30 cellular contexts compared by ENCODE assay signal in the genomic region with DNA sequence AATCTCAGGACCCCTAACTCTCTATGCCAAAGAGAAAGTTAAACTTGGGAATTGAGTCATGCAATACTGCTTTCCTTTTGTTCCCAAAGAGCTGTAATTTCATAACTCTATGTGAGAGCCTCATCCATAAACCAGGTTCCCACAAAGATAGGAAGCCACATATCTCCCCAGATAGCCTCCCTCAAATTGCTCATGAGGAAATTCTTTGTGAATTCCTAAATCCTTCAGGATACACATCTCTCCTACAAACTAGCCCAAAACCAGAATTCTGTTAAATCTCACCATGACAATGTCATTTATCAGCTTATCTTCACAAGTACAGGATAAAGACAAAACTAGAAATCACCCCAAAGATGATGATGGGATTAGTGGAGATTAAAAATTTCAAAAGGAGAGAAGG. TPM values are rescaled to one million over a fixed set of nuclear protein-coding genes. Genes with fewer than 3 reads are reported as not detected.
"Had no signal": no experiment of that assay in that cellular context is flagged by ENCODE, and none has a peak within 500 bp of the region (broad histone marks: within the 10 kb centered on the region; RNA-seq: fewer than 3 reads in every experiment).

No MANE protein-coding gene starts in this region.

- H3K4me1 Mint-ChIP-seq: naive thymus-derived CD4-positive, alpha-beta T cell had no signal

- H3K27ac ChIP-seq: colonic mucosa, esophagus muscularis mucosa, gastrocnemius medialis, heart right ventricle, left lung, lower lobe of right lung had no signal

- H3K9me3 ChIP-seq: colonic mucosa, gastrocnemius medialis, lower lobe of right lung had no signal

- H3K27ac Mint-ChIP-seq: dendritic cell treated with granulocyte-macrophage colony-stimulating factor and Interleukin-4, amounts not matched to agents 40 ng/mL and 50 ng/mL, for 4 days; effector memory CD8-positive, alpha-beta T cell; naive thymus-derived CD4-positive, alpha-beta T cell had no signal

- ATAC-seq: effector memory CD8-positive, alpha-beta T cell; gastrocnemius medialis; heart right ventricle; left cardiac atrium; left lung; left ventricle myocardium superior; lower lobe of right lung; naive thymus-derived CD4-positive, alpha-beta T cell had no signal

- H3K4me1 ChIP-seq: colonic mucosa, esophagus muscularis mucosa, gastrocnemius medialis, heart right ventricle, left lung, lower lobe of right lung had no signal

- DNase-seq: colonic mucosa; cortex of kidney; effector CD8-positive, alpha-beta T cell; effector memory CD8-positive, alpha-beta T cell; foreskin fibroblast; foreskin melanocyte; gastrocnemius medialis; glutamatergic neuron; head of caudate nucleus; heart right ventricle; hippocampal formation; left cardiac atrium; left lung; left ventricle myocardium superior; lower lobe of right lung; mesenchymal stem cell; midbrain; naive thymus-derived CD4-positive, alpha-beta T cell had no signal

- H3K27me3 Mint-ChIP-seq: dendritic cell treated with granulocyte-macrophage colony-stimulating factor and Interleukin-4, amounts not matched to agents 40 ng/mL and 50 ng/mL, for 4 days; effector memory CD8-positive, alpha-beta T cell had no signal

- H3K36me3 ChIP-seq: colonic mucosa, esophagus muscularis mucosa, gastrocnemius medialis, heart right ventricle, left lung, lower lobe of right lung had no signal

- H3K4me3 ChIP-seq: colonic mucosa, esophagus muscularis mucosa, gastrocnemius medialis, heart right ventricle, left lung, lower lobe of right lung had no signal

- H3K27me3 ChIP-seq: colonic mucosa, esophagus muscularis mucosa, gastrocnemius medialis, heart right ventricle, left lung had no signal

- H3K4me3 Mint-ChIP-seq: dendritic cell treated with granulocyte-macrophage colony-stimulating factor and Interleukin-4, amounts not matched to agents 40 ng/mL and 50 ng/mL, for 4 days; effector memory CD8-positive, alpha-beta T cell; naive thymus-derived CD4-positive, alpha-beta T cell had no signal

RNA-seq across cellular contexts. Expression of a gene that starts 4.7 kb away (rescaled TPM):
- total RNA-seq: dermis microvascular lymphatic vessel endothelial cell; endothelial cell of umbilical vein; epithelial cell of proximal tubule; fibroblast of lung; glomerular endothelial cell; kidney epithelial cell; lung microvascular endothelial cell; mononuclear cell; mucosa of gallbladder; naive thymus-derived CD4-positive, alpha-beta T cell had no signal
- polyA plus RNA-seq: endothelial cell of umbilical vein; esophagus; fibroblast of lung; naive thymus-derived CD4-positive, alpha-beta T cell had no signal
